In the genomic region with DNA sequence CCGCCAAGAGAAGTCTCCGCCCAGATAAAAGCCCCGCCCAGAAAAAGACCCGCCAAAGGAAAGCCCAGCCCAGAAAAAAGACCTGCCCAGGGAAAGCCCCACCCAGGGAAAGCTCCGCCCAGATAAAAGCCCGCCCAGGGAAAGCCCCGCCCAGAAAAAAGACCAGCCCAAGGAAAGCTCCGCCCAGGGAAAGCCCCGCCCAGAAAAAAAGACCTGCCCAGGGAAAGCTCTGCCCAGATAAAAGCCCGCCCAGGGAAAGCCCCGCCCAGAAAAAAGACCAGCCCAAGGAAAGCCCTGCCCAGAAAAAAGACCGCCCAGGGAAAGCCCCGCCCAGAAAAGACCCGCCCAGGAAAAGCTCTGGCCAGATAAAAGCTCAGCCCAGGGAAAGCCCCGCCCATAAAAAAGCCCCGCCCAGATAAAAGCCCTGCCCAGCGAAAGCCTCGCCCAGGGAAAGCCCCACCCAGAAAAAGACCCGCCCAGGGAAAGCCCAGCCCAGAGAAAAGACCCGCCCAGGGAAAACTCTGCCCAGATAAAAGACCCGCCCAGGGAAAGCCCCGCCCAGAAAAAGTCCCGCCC, we compare ENCODE assay signal across 8 cellular contexts. TPM values are rescaled to one million over a fixed set of nuclear protein-coding genes. Genes with fewer than 3 reads are reported as not detected.
A peak's percentile ranks its signal among the peaks of the same experiment; 100 is the strongest.
DNase-seq lines count a peak whose midpoint lies in the region; ATAC-seq and TF ChIP-seq lines count a peak whose summit lies in the region.

No MANE protein-coding gene starts in this region.

- no peaks in the 10 kb centered on the region for H3K4me1 Mint-ChIP-seq in glutamatergic neuron (ENCODE audit: low read depth, unreplicated experiment)

- no peak overlapping the region for H3K27ac Mint-ChIP-seq in glutamatergic neuron (ENCODE audit: unreplicated experiment)

- H3K27ac ChIP-seq in body of pancreas: no peak overlapping the region

- DNase-seq in activated T-cell treated with anti-CD3 and anti-CD28 coated beads for 48 hours (ENCODE audit: low read depth): peak; percentile 65
- no peak for DNase-seq in activated T-cell treated with anti-CD3 and anti-CD28 coated beads, Interleukin-2, amount 50 U/mL, for 1 hour
- DNase-seq in NCI-H460 (ENCODE audit: extremely low read depth, low read depth): peak; percentile 87
- DNase-seq in body of pancreas: peak in 3 of 4 donors; percentile 56 to 76 (median 66)
- no peak for DNase-seq in glutamatergic neuron
- no peak for DNase-seq in activated gamma-delta T cell (lab: John Stamatoyannopoulos, UW)

- peaks cover 6% of the 10 kb centered on the region for H3K27me3 Mint-ChIP-seq in glutamatergic neuron (ENCODE audit: unreplicated experiment)

- no peaks in the 10 kb centered on the region for H3K36me3 ChIP-seq in body of pancreas (replicated peaks in 1 of 2; ENCODE audit: insufficient read depth in 1 of 2, low read depth in 2 of 2)

- peak; percentile 40 for ATAC-seq in HG02870 (IDR thresholded peaks at IDR 0.05; ENCODE audit: unreplicated experiment)
- ATAC-seq in body of pancreas: peak; percentile 63
- ATAC-seq in GM18858 (IDR thresholded peaks at IDR 0.05; ENCODE audit: unreplicated experiment): no peak

- H3K4me1 ChIP-seq in body of pancreas: no peaks in the 10 kb centered on the region

- no peak for TF ChIP-seq CTCF in body of pancreas (IDR thresholded peaks at IDR 0.05)
- TF ChIP-seq CTCF in glutamatergic neuron (IDR thresholded peaks at IDR 0.05; ENCODE audit: partially characterized antibody, unreplicated experiment): no peak

- H3K27me3 ChIP-seq in body of pancreas: peaks cover 0 to 5% of the 10 kb centered on the region in 2 donors

- H3K4me3 ChIP-seq in body of pancreas: no peak overlapping the region

- no peaks in the 10 kb centered on the region for H3K36me3 Mint-ChIP-seq in glutamatergic neuron (ENCODE audit: unreplicated experiment)

- H3K9me3 Mint-ChIP-seq in glutamatergic neuron (ENCODE audit: unreplicated experiment): peaks cover 2% of the 10 kb centered on the region

- no peaks in the 10 kb centered on the region for H3K9me3 ChIP-seq in body of pancreas

- WGBS in body of pancreas, 2 donors: 24 to 36% methylated on average over 21 to 23 of the region's 23 CpGs

- no peak for TF ChIP-seq POLR2A in body of pancreas (IDR thresholded peaks at IDR 0.05)

- intact Hi-C loops in body of pancreas (cut with DNase I): no loop called here

- H3K4me3 Mint-ChIP-seq in glutamatergic neuron (ENCODE audit: unreplicated experiment): no peak overlapping the region

RNA-seq across cellular contexts. Expression of a gene that starts 11.6 kb away (rescaled TPM):
- not detected in 2 replicates for total RNA-seq in NCI-H460 (2014; rRNA removed; shearing (Covaris generic))
- 0.06 TPM in 1 of 2 replicates, not detected in the other for polyA plus RNA-seq in NCI-H460 (2014; cell fraction: nucleus; rRNA removed)
- not detected for total RNA-seq in body of pancreas
- 5.5 TPM for total RNA-seq in glutamatergic neuron (ENCODE audit: unreplicated experiment)

RNA-seq across cellular contexts. Expression of a gene that starts 19.3 kb away (rescaled TPM):
- not detected in 2 replicates for total RNA-seq in NCI-H460 (2014; rRNA removed; shearing (Covaris generic))
- polyA plus RNA-seq in NCI-H460 (2014; cell fraction: nucleus; rRNA removed): not detected in 2 replicates
- total RNA-seq in body of pancreas: 1 to 10 TPM in 1 of 2 donors, not detected in 1; 1.3 TPM
- 0.98 TPM for total RNA-seq in glutamatergic neuron (ENCODE audit: unreplicated experiment)

RNA-seq across cellular contexts. Expression of a gene that starts 21.3 kb away (rescaled TPM):
- total RNA-seq in NCI-H460 (2014; rRNA removed; shearing (Covaris generic)): not detected in 2 replicates
- not detected in 2 replicates for polyA plus RNA-seq in NCI-H460 (2014; cell fraction: nucleus; rRNA removed)
- total RNA-seq in body of pancreas: not detected
- not detected for total RNA-seq in glutamatergic neuron (ENCODE audit: unreplicated experiment)

RNA-seq across cellular contexts. Expression of a gene that starts 36.0 kb away (rescaled TPM):
- total RNA-seq in NCI-H460 (2014; rRNA removed; shearing (Covaris generic)): 111 and 116 TPM in 2 replicates
- 1,347 and 1,432 TPM in 2 replicates for polyA plus RNA-seq in NCI-H460 (2014; cell fraction: nucleus; rRNA removed)
- total RNA-seq in body of pancreas (100 to 1,000 TPM; 137 to 171 TPM), glutamatergic neuron (ENCODE audit: unreplicated experiment) (30.8 TPM)

RNA-seq across cellular contexts. Expression of a gene that starts 37.8 kb away (rescaled TPM):
- 11.0 and 16.1 TPM in 2 replicates for total RNA-seq in NCI-H460 (2014; rRNA removed; shearing (Covaris generic))
- 99.9 and 135 TPM in 2 replicates for polyA plus RNA-seq in NCI-H460 (2014; cell fraction: nucleus; rRNA removed)
- total RNA-seq in body of pancreas (10 to 100 TPM; 24.1 to 51.7 TPM), glutamatergic neuron (ENCODE audit: unreplicated experiment) (72.9 TPM)

Comparison
In these comparisons a context has a peak if more than half of its experiments do, and no peak if none do; other contexts are left out.
1. DNase-seq: peak in activated T-cell treated with anti-CD3 and anti-CD28 coated beads for 48 hours (single experiment), NCI-H460 (single experiment) and body of pancreas (3 of 4); none in activated T-cell treated with anti-CD3 and anti-CD28 coated beads, Interleukin-2, amount 50 U/mL, for 1 hour (single experiment), glutamatergic neuron (single experiment) and activated gamma-delta T cell (single experiment).